ENCODE assay signal across 8 cellular contexts in the genomic region with DNA sequence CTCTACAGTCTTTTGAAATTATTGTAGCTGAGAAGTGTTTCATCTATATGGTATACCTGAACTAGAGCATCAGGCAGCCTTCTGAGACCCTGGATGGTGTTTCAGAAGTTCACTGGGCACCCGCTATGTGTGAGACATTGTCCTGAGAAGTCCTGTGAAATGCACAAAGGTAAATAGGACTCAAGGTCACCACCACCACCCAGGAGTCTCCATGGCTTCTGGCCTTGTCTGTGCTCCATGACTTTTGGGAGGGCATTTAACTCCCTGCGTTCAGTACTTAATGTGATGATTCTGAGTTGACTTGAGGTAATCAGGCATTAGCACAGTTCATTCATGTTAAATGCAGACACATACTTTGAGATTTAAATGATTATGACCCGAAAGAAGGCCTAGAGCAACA. TPM values are rescaled to one million over a fixed set of nuclear protein-coding genes. Genes with fewer than 3 reads are reported as not detected.
DNase-seq lines count a peak whose midpoint lies in the region; ATAC-seq, FAIRE-seq and TF ChIP-seq lines count a peak whose summit lies in the region.

No MANE protein-coding gene starts in this region.

- H3K27ac Mint-ChIP-seq in CD4-positive, alpha-beta memory T cell = peak overlapping the region; percentile 39 to 97 (median 90)

- H4K20me1 ChIP-seq in PC-9 (ENCODE audit: insufficient read depth) = peaks cover 11% of the 10 kb centered on the region
- H4K20me1 ChIP-seq in endothelial cell of umbilical vein (replicated peaks; ENCODE audit: control insufficient read depth, extremely low read depth, insufficient read depth, low read length) = no peaks in the 10 kb centered on the region

- H3K4me2 ChIP-seq in PC-9 (peak overlapping the region; percentile 99), endothelial cell of umbilical vein (ENCODE audit: insufficient read depth, low read length) (peak overlapping the region; percentile 80)

- H3K79me2 ChIP-seq in PC-9 (ENCODE audit: low read depth) (no peaks in the 10 kb centered on the region), endothelial cell of umbilical vein (ENCODE audit: control insufficient read depth, insufficient read depth, low read length) (no peaks in the 10 kb centered on the region)

- POLR2A ChIA-PET in CD4-positive, alpha-beta memory T cell (lab: Charles Lee; ENCODE audit: partially characterized antibody) = interaction anchor here (1.4 to 2.0 kb wide), 3 partner anchors 92 to 287 kb away, joined by 3 to 17 read pairs (median 5); a partner anchor contains a TSS
- POLR2A ChIA-PET in PC-9 (lab: Charles Lee; ENCODE audit: unreplicated experiment) = interaction anchor here (0.6 kb wide), 1 partner anchor 685 kb away, joined by 3 read pairs; no protein-coding TSS in a partner anchor
- POLR2A ChIA-PET in endothelial cell of umbilical vein (lab: Charles Lee) = interaction anchor here (1.3 kb wide), 1 partner anchor 53 kb away, joined by 3 read pairs; a partner anchor contains a TSS

- peaks cover 0 to 5% of the 10 kb centered on the region in 2 donors for H3K36me3 Mint-ChIP-seq in CD4-positive, alpha-beta memory T cell

- H3K9ac ChIP-seq in endothelial cell of umbilical vein (replicated peaks; ENCODE audit: extremely low read depth, insufficient read depth, low read length) = peak overlapping the region; percentile 44

- no peaks in the 10 kb centered on the region for H3K9me1 ChIP-seq in endothelial cell of umbilical vein (replicated peaks; ENCODE audit: control insufficient read depth, extremely low read depth, insufficient read depth, low read length)

- no peaks in the 10 kb centered on the region for H3K9me2 ChIP-seq in PC-9 (ENCODE audit: insufficient read depth)

- H3K4me3 Mint-ChIP-seq in CD4-positive, alpha-beta memory T cell = peak overlapping the region; percentile 87 to 98 (median 92)

- TF ChIP-seq CTCF in PC-9 (conservative IDR thresholded peaks at IDR 0.05) (no peak), endothelial cell of umbilical vein (IDR thresholded peaks at IDR 0.05; ENCODE audit: extremely low read depth in 1 of 2, insufficient read depth in 1 of 2, low read depth in 1 of 2, low read length in 2 of 2) (no peak), neutrophil (IDR thresholded peaks at IDR 0.05) (no peak), lower leg skin (IDR thresholded peaks at IDR 0.05) (no peak)

- no peak for FAIRE-seq in endothelial cell of umbilical vein (lab: Jason Lieb, UNC)

- TF ChIP-seq POLR2A in endothelial cell of umbilical vein (IDR thresholded peaks at IDR 0.05; ENCODE audit: low read depth, low read length) (no peak), lower leg skin (IDR thresholded peaks at IDR 0.05) (no peak)

- peak overlapping the region; percentile 67 to 73 for H3K4me3 ChIP-seq in CD4-positive, alpha-beta memory T cell (ENCODE audit: low read length in 2 of 2)
- peak overlapping the region; percentile 83 for H3K4me3 ChIP-seq in PC-9
- H3K4me3 ChIP-seq in endothelial cell of umbilical vein (replicated peaks in 1 of 3; ENCODE audit: insufficient read depth in 1 of 3, low read depth in 1 of 3, low read length in 3 of 3) = peak overlapping the region in 2 of 3 experiments; percentile 45 to 55
- H3K4me3 ChIP-seq in neutrophil (ENCODE audit: low read depth in 1 of 2, low read length in 1 of 2) = peak overlapping the region; percentile 70 to 81
- no peak overlapping the region for H3K4me3 ChIP-seq in lower leg skin (ENCODE audit: low read depth, poor library complexity, severe bottlenecking)

- H2AFZ ChIP-seq in PC-9 (peak overlapping the region; percentile 90), endothelial cell of umbilical vein (ENCODE audit: low read depth, low read length) (peak overlapping the region; percentile 81)

- no peaks in the 10 kb centered on the region for H3K27me3 Mint-ChIP-seq in CD4-positive, alpha-beta memory T cell

- peaks cover 23 to 47% (median 37%) of the 10 kb centered on the region in 4 donors for H3K4me1 Mint-ChIP-seq in CD4-positive, alpha-beta memory T cell

- H3K9me3 ChIP-seq in CD4-positive, alpha-beta memory T cell (ENCODE audit: control insufficient read depth in 1 of 2, low read length in 2 of 2) = no peaks in the 10 kb centered on the region
- H3K9me3 ChIP-seq in PC-9 (ENCODE audit: insufficient read depth, low read depth) (no peaks in the 10 kb centered on the region), endothelial cell of umbilical vein (replicated peaks; ENCODE audit: control insufficient read depth, insufficient read depth, low read length) (no peaks in the 10 kb centered on the region), neutrophil (no peaks in the 10 kb centered on the region)

- intact Hi-C loops in CD4-positive, alpha-beta memory T cell (cut with micrococcal nuclease) = loop anchor here (1.0 to 5.0 kb wide), 2 partner anchors 73 to 93 kb away; a partner anchor contains a TSS
- intact Hi-C loops in PC-9 (cut with micrococcal nuclease; ENCODE audit: unreplicated experiment) (no loop called here), endothelial cell of umbilical vein (cut with micrococcal nuclease) (loop anchor here (1.0 to 5.0 kb wide), 2 partner anchors 53 to 63 kb away; a partner anchor contains a TSS), lower leg skin (cut with DNase I; ENCODE audit: low total_unique reads) (no loop called here)

- DNase-seq in CD4-positive, alpha-beta memory T cell = no peak
- DNase-seq in PC-9 (no peak), endothelial cell of umbilical vein (ENCODE audit: low read depth, low spot score) (no peak), lower leg skin (ENCODE audit: low spot score in 2 of 2) (no peak), nucleus accumbens (lab: John Stamatoyannopoulos, UW) (no peak)

- H3K9me3 Mint-ChIP-seq in CD4-positive, alpha-beta memory T cell = no peaks in the 10 kb centered on the region

- no peaks in the 10 kb centered on the region for H3K36me3 ChIP-seq in CD4-positive, alpha-beta memory T cell (ENCODE audit: insufficient read depth, low read length)
- H3K36me3 ChIP-seq in PC-9 (ENCODE audit: low read depth) = no peaks in the 10 kb centered on the region
- no peaks in the 10 kb centered on the region for H3K36me3 ChIP-seq in endothelial cell of umbilical vein (ENCODE audit: control insufficient read depth in 2 of 2, extremely low read depth in 1 of 2, insufficient read depth in 2 of 2, low read length in 2 of 2)
- no peaks in the 10 kb centered on the region for H3K36me3 ChIP-seq in neutrophil

- peak overlapping the region; percentile 53 for H3K27ac ChIP-seq in CD4-positive, alpha-beta memory T cell (ENCODE audit: low read depth, low read length)
- H3K27ac ChIP-seq in PC-9 (no peak overlapping the region), endothelial cell of umbilical vein (ENCODE audit: insufficient read depth, low read depth, low read length) (no peak overlapping the region), neutrophil (peak overlapping the region; percentile 82)

- CTCF ChIA-PET in CD4-positive, alpha-beta memory T cell (lab: Charles Lee; ENCODE audit: partially characterized antibody) = interaction anchor here (1.0 to 1.3 kb wide), 2 partner anchors 11 to 30 kb away, joined by 3 read pairs; no protein-coding TSS in a partner anchor
- CTCF ChIA-PET in PC-9 (lab: Charles Lee) (no interaction called here), endothelial cell of umbilical vein (lab: Charles Lee) (interaction anchor here (0.9 to 1.6 kb wide), 4 partner anchors 28 to 85 kb away, joined by 3 read pairs; no protein-coding TSS in a partner anchor)

- BruUV-seq in PC-9 (replicated peaks; lab: Mats Ljungman, UMichigan) = TSS peak; percentile 29
- TSS peak; percentile 42 for BruUV-seq in endothelial cell of umbilical vein (replicated peaks; lab: Mats Ljungman, UMichigan)

- 84 to 94% methylated on average over 3 of the region's 3 CpGs for WGBS in lower leg skin, 2 donors

- dilution Hi-C loops in endothelial cell of umbilical vein (cut with MboI; ENCODE audit: extremely low pct_ligation_motif_present, low sequenced_read_pairs) = no loop called here

- peaks cover 22% of the 10 kb centered on the region for H3K4me1 ChIP-seq in CD4-positive, alpha-beta memory T cell (ENCODE audit: insufficient read depth, low read length)
- H3K4me1 ChIP-seq in PC-9 (replicated peaks; ENCODE audit: insufficient read depth) (peaks cover 12% of the 10 kb centered on the region), endothelial cell of umbilical vein (ENCODE audit: control insufficient read depth, extremely low read depth, insufficient read depth, low read length) (peaks cover 10% of the 10 kb centered on the region), neutrophil (ENCODE audit: control insufficient read depth in 1 of 2, insufficient read depth in 1 of 2, low read depth in 1 of 2, low read length in 1 of 2) (peaks cover 15 to 18% of the 10 kb centered on the region in 2 experiments)

- H3F3A ChIP-seq in PC-9 (ENCODE audit: insufficient read depth, low read depth) = 0 out of 2 replicates have a peak, but pooled peaks cover 4% of the 10 kb centered on the region

- H3K27me3 ChIP-seq in CD4-positive, alpha-beta memory T cell (ENCODE audit: insufficient read depth, low read length) = no peaks in the 10 kb centered on the region
- peaks cover 8% of the 10 kb centered on the region; the same call in 1 of the 2 replicates for H3K27me3 ChIP-seq in PC-9 (ENCODE audit: insufficient read depth, low read depth)
- H3K27me3 ChIP-seq in endothelial cell of umbilical vein (ENCODE audit: control insufficient read depth in 2 of 2, insufficient read depth in 2 of 2, low read length in 2 of 2) = no peaks in the 10 kb centered on the region
- H3K27me3 ChIP-seq in neutrophil = peaks cover 7% of the 10 kb centered on the region

- ATAC-seq in GM21447 (IDR thresholded peaks at IDR 0.05; ENCODE audit: unreplicated experiment) (no peak), GM21786 (IDR thresholded peaks at IDR 0.05; ENCODE audit: unreplicated experiment) (no peak)

RNA-seq across cellular contexts. Expression of a gene that starts 1.1 kb away (rescaled TPM):
- 10 to 100 TPM in 1 of 2 experiments, 1 to 10 TPM in 1; 9.7 to 11.1 TPM for total RNA-seq in CD4-positive, alpha-beta memory T cell
- 1 to 10 TPM in 1 of 2 donors, under 1 TPM in 1; 0.81 to 2.8 TPM for polyA plus RNA-seq in CD4-positive, alpha-beta memory T cell
- 4.7 and 5.5 TPM in 2 replicates for total RNA-seq in PC-9 (2021)
- total RNA-seq in endothelial cell of umbilical vein = 2.8 and 3.4 TPM in 2 replicates
- polyA plus RNA-seq in endothelial cell of umbilical vein = 1.9 and 2.0 TPM in 2 replicates
- polyA plus RNA-seq in endothelial cell of umbilical vein (2011; cell fraction: cytosol; rRNA removed) = 1.2 and 1.5 TPM in 2 replicates
- polyA plus RNA-seq in endothelial cell of umbilical vein (2011; cell fraction: nucleus; rRNA removed) = 4.8 and 7.0 TPM in 2 replicates
- polyA plus RNA-seq in endothelial cell of umbilical vein (2012) = 1.3 and 1.5 TPM in 2 replicates
- polyA minus RNA-seq in endothelial cell of umbilical vein = 5.9 and 6.3 TPM in 2 replicates
- polyA minus RNA-seq in endothelial cell of umbilical vein (2011; cell fraction: cytosol; rRNA and poly(A)+ RNA removed) = 0.41 TPM
- polyA minus RNA-seq in endothelial cell of umbilical vein (2011; cell fraction: nucleus; rRNA and poly(A)+ RNA removed) = 7.5 and 7.9 TPM in 2 replicates
- 1 to 10 TPM; 3.8 to 8.8 (median 5.2) TPM for total RNA-seq in lower leg skin

RNA-seq across cellular contexts. Expression of a gene that starts 53.1 kb away (rescaled TPM):
- total RNA-seq in CD4-positive, alpha-beta memory T cell = 1 to 10 TPM; 1.1 to 1.2 TPM
- under 1 TPM in 1 of 2 donors, not detected in 1; 0.28 TPM for polyA plus RNA-seq in CD4-positive, alpha-beta memory T cell
- total RNA-seq in PC-9 (2021) (41.3 and 44.8 TPM in 2 replicates), endothelial cell of umbilical vein (8.6 and 11.0 TPM in 2 replicates), lower leg skin (1 to 10 TPM; 1.1 to 3.2 (median 2.4) TPM)
- 9.2 and 11.5 TPM in 2 replicates for polyA plus RNA-seq in endothelial cell of umbilical vein
- polyA plus RNA-seq in endothelial cell of umbilical vein (2011; cell fraction: cytosol; rRNA removed) = 4.2 and 6.4 TPM in 2 replicates
- polyA plus RNA-seq in endothelial cell of umbilical vein (2011; cell fraction: nucleus; rRNA removed) = 4.6 and 4.9 TPM in 2 replicates
- polyA plus RNA-seq in endothelial cell of umbilical vein (2012) = 7.1 and 7.5 TPM in 2 replicates
- polyA minus RNA-seq in endothelial cell of umbilical vein = 1.3 and 2.3 TPM in 2 replicates
- 5.0 TPM for polyA minus RNA-seq in endothelial cell of umbilical vein (2011; cell fraction: cytosol; rRNA and poly(A)+ RNA removed)
- 3.1 and 6.3 TPM in 2 replicates for polyA minus RNA-seq in endothelial cell of umbilical vein (2011; cell fraction: nucleus; rRNA and poly(A)+ RNA removed)

Comparison
In these comparisons a context has a peak if more than half of its experiments do, and no peak if none do; other contexts are left out.
1. H3K27ac ChIP-seq: peak in CD4-positive, alpha-beta memory T cell (single experiment) and neutrophil (single experiment); none in PC-9 (single experiment) and endothelial cell of umbilical vein (single experiment).
2. intact Hi-C loops: an anchor here in CD4-positive, alpha-beta memory T cell (1.0 to 5.0 kb wide) and endothelial cell of umbilical vein (1.0 to 5.0 kb wide); none called in PC-9 and lower leg skin.